ENCODE assay signal across 8 cellular contexts in genomic region chr12:130818381-130819247, GRCh38. TPM values are rescaled to one million over a fixed set of nuclear protein-coding genes. Genes with fewer than 3 reads are reported as not detected.
DNase-seq lines count a peak whose midpoint lies in the region; ATAC-seq and TF ChIP-seq lines count a peak whose summit lies in the region.

No MANE protein-coding gene starts in this region.

- no peaks in the 10 kb centered on the region for H3K27me3 Mint-ChIP-seq in activated T-helper 2 cell treated with anti-CD3 and anti-CD28 coated beads, Interferon-gamma antibody, Interleukin-2, Interleukin-4, amounts not matched to agents 10 μg/mL and 5 μg/mL and 100 μg/mL, durations not matched to agents 14 hours and 24 hours and 36 hours (ENCODE audit: low read depth)
- H3K27me3 Mint-ChIP-seq in osteocyte (ENCODE audit: unreplicated experiment): no peaks in the 10 kb centered on the region

- intact Hi-C loops in activated T-helper 2 cell treated with anti-CD3 and anti-CD28 coated beads, Interferon-gamma antibody, Interleukin-2, Interleukin-4, amounts not matched to agents 10 μg/mL and 5 μg/mL and 100 μg/mL, durations not matched to agents 14 hours and 24 hours and 36 hours (cut with micrococcal nuclease): loop anchor here (1.0 kb wide), 1 partner anchor 57 kb away; no protein-coding TSS in a partner anchor
- intact Hi-C loops in thyroid gland (cut with DNase I): loop anchor here (2.0 kb wide), 1 partner anchor 54 kb away; the partner anchor contains the start of gene RAN

- no peaks in the 10 kb centered on the region for H3K9me3 ChIP-seq in thyroid gland

- H3K4me3 Mint-ChIP-seq in activated T-helper 2 cell treated with anti-CD3 and anti-CD28 coated beads, Interferon-gamma antibody, Interleukin-2, Interleukin-4, amounts not matched to agents 10 μg/mL and 5 μg/mL and 100 μg/mL, durations not matched to agents 14 hours and 24 hours and 36 hours (ENCODE audit: low read depth): peak overlapping the region; percentile 80
- peak overlapping the region; percentile 26 for H3K4me3 Mint-ChIP-seq in osteocyte (ENCODE audit: unreplicated experiment)

- H3K4me1 Mint-ChIP-seq in activated T-helper 2 cell treated with anti-CD3 and anti-CD28 coated beads, Interferon-gamma antibody, Interleukin-2, Interleukin-4, amounts not matched to agents 10 μg/mL and 5 μg/mL and 100 μg/mL, durations not matched to agents 14 hours and 24 hours and 36 hours (ENCODE audit: low read depth): peaks cover 7% of the 10 kb centered on the region
- peaks cover 22% of the 10 kb centered on the region for H3K4me1 Mint-ChIP-seq in osteocyte (ENCODE audit: unreplicated experiment)

- peak overlapping the region; percentile 27 for H3K27ac Mint-ChIP-seq in activated T-helper 2 cell treated with anti-CD3 and anti-CD28 coated beads, Interferon-gamma antibody, Interleukin-2, Interleukin-4, amounts not matched to agents 10 μg/mL and 5 μg/mL and 100 μg/mL, durations not matched to agents 14 hours and 24 hours and 36 hours
- H3K27ac Mint-ChIP-seq in osteocyte (ENCODE audit: unreplicated experiment): no peak overlapping the region

- no peaks in the 10 kb centered on the region for H3K9me3 Mint-ChIP-seq in activated T-helper 2 cell treated with anti-CD3 and anti-CD28 coated beads, Interferon-gamma antibody, Interleukin-2, Interleukin-4, amounts not matched to agents 10 μg/mL and 5 μg/mL and 100 μg/mL, durations not matched to agents 14 hours and 24 hours and 36 hours
- H3K9me3 Mint-ChIP-seq in osteocyte (ENCODE audit: unreplicated experiment): no peaks in the 10 kb centered on the region

- TF ChIP-seq POLR2A in thyroid gland (IDR thresholded peaks at IDR 0.05): no peak

- 12 to 19% methylated on average over 41 to 54 of the region's 60 CpGs for WGBS in thyroid gland, 2 donors

- H3K4me1 ChIP-seq in thyroid gland: peaks cover 0 to 9% of the 10 kb centered on the region in 2 donors

- peak; percentile 40 for DNase-seq in NCI-H1436 (lab: John Stamatoyannopoulos, UW)
- DNase-seq in NCI-H1436 treated with DMSO at 0.1 percent for 48 hours (lab: John Stamatoyannopoulos, UW): no peak
- peak; percentile 41 to 56 for DNase-seq in NOMO-1 (lab: John Stamatoyannopoulos, UW; ENCODE audit: unreplicated experiment in 2 of 2)
- DNase-seq in activated T-helper 2 cell treated with anti-CD3 and anti-CD28 coated beads, Interferon-gamma antibody, Interleukin-2, Interleukin-4, amounts not matched to agents 10 μg/mL and 5 μg/mL and 100 μg/mL, durations not matched to agents 14 hours and 24 hours and 36 hours (ENCODE audit: low spot score): peak; percentile 60
- peak; percentile 22 for DNase-seq in foreskin melanocyte
- DNase-seq in osteocyte (ENCODE audit: extremely low spot score, unreplicated experiment): peak; percentile 87
- DNase-seq in thyroid gland: peak; percentile 75 to 76

- H3K4me3 ChIP-seq in thyroid gland (replicated peaks in 1 of 3): peak overlapping the region in 2 of 3 donors; percentile 15 to 29

- peaks cover 0 to 6% of the 10 kb centered on the region in 2 donors for H3K36me3 ChIP-seq in thyroid gland

- peak; percentile 73 for ATAC-seq in HG03025 (IDR thresholded peaks at IDR 0.05; ENCODE audit: low FRiP score, unreplicated experiment)

- TF ChIP-seq CTCF in osteocyte (IDR thresholded peaks at IDR 0.05) (peak; percentile 89), thyroid gland (IDR thresholded peaks at IDR 0.05) (peak; percentile 28 to 98 (median 85))

- H3K27me3 ChIP-seq in thyroid gland: no peaks in the 10 kb centered on the region

- H3K27ac ChIP-seq in thyroid gland: no peak overlapping the region

- peaks cover 32% of the 10 kb centered on the region for H3K36me3 Mint-ChIP-seq in activated T-helper 2 cell treated with anti-CD3 and anti-CD28 coated beads, Interferon-gamma antibody, Interleukin-2, Interleukin-4, amounts not matched to agents 10 μg/mL and 5 μg/mL and 100 μg/mL, durations not matched to agents 14 hours and 24 hours and 36 hours (ENCODE audit: low read depth)
- peaks cover 27% of the 10 kb centered on the region for H3K36me3 Mint-ChIP-seq in osteocyte (ENCODE audit: unreplicated experiment)

RNA-seq across cellular contexts. Expression of gene STX2, which starts 20.4 kb away (rescaled TPM):
- total RNA-seq in activated T-helper 2 cell treated with anti-CD3 and anti-CD28 coated beads, Interferon-gamma antibody, Interleukin-2, Interleukin-4, amounts not matched to agents 10 μg/mL and 5 μg/mL and 100 μg/mL, durations not matched to agents 14 hours and 24 hours and 36 hours: 19.6 and 19.9 TPM in 2 replicates
- total RNA-seq in osteocyte (32.0 and 36.5 TPM in 2 replicates), thyroid gland (10 to 100 TPM; 18.0 to 43.0 (median 26.1) TPM)

RNA-seq across cellular contexts. Expression of gene RAN, which starts 53.3 kb away (rescaled TPM):
- 1,905 and 1,953 TPM in 2 replicates for total RNA-seq in activated T-helper 2 cell treated with anti-CD3 and anti-CD28 coated beads, Interferon-gamma antibody, Interleukin-2, Interleukin-4, amounts not matched to agents 10 μg/mL and 5 μg/mL and 100 μg/mL, durations not matched to agents 14 hours and 24 hours and 36 hours
- 471 and 474 TPM in 2 replicates for total RNA-seq in osteocyte
- 100 to 1,000 TPM; 123 to 169 (median 142) TPM for total RNA-seq in thyroid gland
